ENCODE assay signal across 8 cellular contexts in the genomic region with DNA sequence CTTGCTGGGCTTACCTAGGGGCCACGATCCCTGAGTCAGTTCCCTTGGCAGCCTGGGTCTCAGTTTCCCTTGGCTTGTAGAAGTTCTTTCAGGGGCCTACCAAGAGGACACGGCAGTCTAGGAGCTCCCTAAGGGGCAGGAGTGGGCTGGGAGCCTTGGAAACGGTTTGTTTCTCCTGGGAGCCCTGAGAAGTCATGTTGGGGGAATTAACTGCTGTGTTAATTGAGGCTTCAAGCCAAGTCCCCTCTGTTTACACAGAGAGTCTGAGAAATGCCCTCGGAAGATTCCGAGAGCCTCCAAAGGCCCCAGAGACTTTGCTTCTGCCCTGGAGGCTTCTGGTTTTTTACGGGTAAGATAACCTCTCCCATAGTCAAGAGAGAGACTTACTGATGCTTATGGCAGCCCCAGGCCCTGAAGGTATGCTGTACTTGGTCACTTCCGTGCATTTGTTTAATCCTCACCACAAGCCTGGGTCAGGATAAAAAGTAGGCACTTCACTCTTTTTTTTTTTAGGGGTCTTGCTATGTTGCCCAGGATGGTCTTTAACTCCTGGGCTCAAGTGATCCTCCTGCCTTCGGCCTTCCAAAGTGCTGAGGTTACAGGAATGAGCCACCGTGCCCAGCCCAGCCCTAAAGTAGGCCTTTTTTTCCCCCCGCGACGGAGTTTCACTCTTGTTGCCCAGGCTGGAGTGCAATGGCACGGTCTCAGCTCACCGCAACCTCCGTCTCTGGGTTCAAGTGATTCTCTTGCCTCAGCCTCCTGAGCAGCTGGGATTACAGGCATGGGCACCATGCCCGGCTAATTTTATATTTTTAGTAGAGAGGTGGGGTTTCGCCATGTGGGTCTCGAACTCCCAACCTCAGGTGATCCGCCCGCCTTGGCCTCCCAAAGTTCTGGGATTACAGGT. TPM values are rescaled to one million over a fixed set of nuclear protein-coding genes. Genes with fewer than 3 reads are reported as not detected.
DNase-seq lines count a peak whose midpoint lies in the region; ATAC-seq, FAIRE-seq and TF ChIP-seq lines count a peak whose summit lies in the region.

No MANE protein-coding gene starts in this region.

- H4K8ac ChIP-seq in H1 (ENCODE audit: extremely low read depth, insufficient read depth, low read length) = peak overlapping the region; percentile 63

- H3K79me2 ChIP-seq in H1 (ENCODE audit: control insufficient read depth in 1 of 2, insufficient read depth in 2 of 2, low read length in 2 of 2) = no peaks in the 10 kb centered on the region
- H3K79me2 ChIP-seq in osteoblast (ENCODE audit: insufficient read depth, low read length) = no peaks in the 10 kb centered on the region

- no peak overlapping the region for H3K23ac ChIP-seq in H1 (ENCODE audit: insufficient read length)

- H3K4me1 Mint-ChIP-seq in CD8-positive, alpha-beta memory T cell = peaks cover 62 to 92% (median 88%) of the 10 kb centered on the region in 3 donors

- H4K20me1 ChIP-seq in H1 (replicated peaks in 1 of 2; ENCODE audit: control insufficient read depth in 1 of 2, insufficient read depth in 2 of 2, low read length in 2 of 2) (no peaks in the 10 kb centered on the region), osteoblast (ENCODE audit: insufficient read depth, low read length) (no peaks in the 10 kb centered on the region)

- H3K79me1 ChIP-seq in H1 (ENCODE audit: low read depth, low read length) = no peaks in the 10 kb centered on the region; the same call in 1 of the 2 replicates

- peak overlapping the region; percentile 92 for H3K27ac ChIP-seq in CD8-positive, alpha-beta memory T cell (ENCODE audit: low read depth, low read length)
- H3K27ac ChIP-seq in H1 (ENCODE audit: low read depth, low read length) = peak overlapping the region; percentile 95
- H3K27ac ChIP-seq in osteoblast (ENCODE audit: low read depth, low read length) = peak overlapping the region; percentile 86

- peaks cover 95% of the 10 kb centered on the region for H3K4me1 ChIP-seq in CD8-positive, alpha-beta memory T cell (ENCODE audit: insufficient read depth, low read length)
- H3K4me1 ChIP-seq in NT2/D1 (ENCODE audit: insufficient read depth, insufficient read length) = peaks cover 19% of the 10 kb centered on the region
- H3K4me1 ChIP-seq in H1 (replicated peaks in 1 of 4; ENCODE audit: control insufficient read depth in 3 of 4, insufficient read depth in 4 of 4, low read length in 3 of 4) = peaks cover 18 to 34% (median 20%) of the 10 kb centered on the region in 4 experiments
- H3K4me1 ChIP-seq in osteoblast (ENCODE audit: insufficient read depth, low read length) = peaks cover 63% of the 10 kb centered on the region

- 0 out of 2 replicates have a peak overlapping the region, but pooled peaks have one; percentile 19 for H2BK15ac ChIP-seq in H1 (ENCODE audit: low read length)

- CTCF ChIA-PET in CD8-positive, alpha-beta memory T cell (lab: Charles Lee) = interaction anchor here (0.8 to 8.4 kb wide), 5 partner anchors 9 to 97 kb away, joined by 3 to 73 read pairs (median 4); no protein-coding TSS in a partner anchor
- CTCF ChIA-PET in H1 (lab: Charles Lee; ENCODE audit: partially characterized antibody) = interaction anchor here (0.7 to 5.2 kb wide), 7 partner anchors 13 to 154 kb away, joined by 3 to 34 read pairs (median 4); no protein-coding TSS in a partner anchor

- no peaks in the 10 kb centered on the region for H3K9me3 Mint-ChIP-seq in CD8-positive, alpha-beta memory T cell

- no peak for DNase-seq in CD8-positive, alpha-beta memory T cell
- DNase-seq in NT2/D1 (ENCODE audit: low read depth, low spot score) = peak; percentile 51
- no peak for DNase-seq in H1 (ENCODE audit: low read depth in 1 of 2, low spot score in 2 of 2)
- DNase-seq in osteoblast (ENCODE audit: insufficient read length, low spot score, missing footprints) = peak; percentile 51
- no peak for DNase-seq in NCI-H1105 treated with DMSO at 0.1 percent for 48 hours (lab: John Stamatoyannopoulos, UW)
- DNase-seq in GM19238 (ENCODE audit: insufficient read length, low spot score) = no peak
- DNase-seq in NCI-H510A (lab: John Stamatoyannopoulos, UW) = no peak

- TF ChIP-seq POLR2A in H1 (IDR thresholded peaks at IDR 0.05; ENCODE audit: control extremely low read depth in 1 of 2, low read depth in 2 of 2, low read length in 2 of 2) = no peak

- peak overlapping the region; percentile 79 for H4K5ac ChIP-seq in H1 (ENCODE audit: insufficient read length, low read depth, low read length)

- no peak for TF ChIP-seq RAD21 in H1 (IDR thresholded peaks at IDR 0.05 in 1 of 2, conservative IDR thresholded peaks at IDR 0.05 in 1 of 2; ENCODE audit: low read depth in 2 of 2, low read length in 2 of 2)

- H3K4me2 ChIP-seq in H1 (ENCODE audit: insufficient read depth in 1 of 2, low read depth in 2 of 2, low read length in 2 of 2) (peak overlapping the region; percentile 82 to 95), osteoblast (ENCODE audit: insufficient read depth, low read length) (peak overlapping the region; percentile 26)

- H3K4ac ChIP-seq in H1 (replicated peaks; ENCODE audit: insufficient read length, low read depth, low read length) = peak overlapping the region; percentile 86

- no peak overlapping the region for H3K14ac ChIP-seq in H1 (ENCODE audit: insufficient read length)

- peak overlapping the region; percentile 86 to 99 (median 98) for H3K27ac Mint-ChIP-seq in CD8-positive, alpha-beta memory T cell

- no peak for TF ChIP-seq CTCF in H1 (IDR thresholded peaks at IDR 0.05; ENCODE audit: control extremely low read depth in 1 of 3, insufficient read depth in 1 of 3, low read depth in 1 of 3, low read length in 3 of 3)
- no peak for TF ChIP-seq CTCF in osteoblast (IDR thresholded peaks at IDR 0.05; ENCODE audit: extremely low read depth, low read depth, low read length)

- 63% methylated on average over 20 of the region's 20 CpGs; no CpG with 5 or more reads in 1 of the 2 experiments for whole genome bisulfite sequencing in H1 (ENCODE audit: extremely low coverage in 1 of 2, insufficient coverage in 1 of 2, insufficient read length in 1 of 2, insufficient replicate concordance in 2 of 2, low coverage in 1 of 2, low lambda C conversion rate in 2 of 2, missing lambda C conversion rate in 1 of 2), 2 experiments

- peak overlapping the region; percentile 88 for H2AK5ac ChIP-seq in H1 (ENCODE audit: low read depth, low read length)

- no peak for ATAC-seq in HG03025 (IDR thresholded peaks at IDR 0.05; ENCODE audit: low FRiP score, unreplicated experiment)

- H3K36me3 ChIP-seq in CD8-positive, alpha-beta memory T cell (ENCODE audit: insufficient read depth, low read length) = no peaks in the 10 kb centered on the region
- no peaks in the 10 kb centered on the region for H3K36me3 ChIP-seq in NT2/D1 (ENCODE audit: insufficient read depth, insufficient read length, low read length)
- no peaks in the 10 kb centered on the region for H3K36me3 ChIP-seq in H1 (ENCODE audit: control insufficient read depth in 2 of 4, insufficient read depth in 4 of 4, low read length in 3 of 4)
- H3K36me3 ChIP-seq in osteoblast (ENCODE audit: insufficient read depth, low read length) = no peaks in the 10 kb centered on the region

- H4K91ac ChIP-seq in H1 (replicated peaks; ENCODE audit: insufficient read length, low read length) = peak overlapping the region; percentile 85

- peak overlapping the region; percentile 79 for H3K9ac ChIP-seq in NT2/D1 (ENCODE audit: insufficient read length, low read depth)
- H3K9ac ChIP-seq in H1 (replicated peaks in 1 of 4; ENCODE audit: extremely low read depth in 1 of 4, low read depth in 3 of 4, low read length in 3 of 4) = peak overlapping the region in 3 of 4 experiments; percentile 55 to 68 (median 57); a peak in 6 of 7 replicates

- H3K18ac ChIP-seq in H1 (ENCODE audit: extremely low read depth, low read length) = peak overlapping the region; percentile 89

- no peak for TF ChIP-seq EP300 in H1 (IDR thresholded peaks at IDR 0.05; ENCODE audit: borderline replicate concordance in 1 of 2, low read depth in 2 of 2, low read length in 2 of 2)

- H2BK5ac ChIP-seq in H1 (ENCODE audit: low read depth, low read length) = peak overlapping the region; percentile 99

- no peaks in the 10 kb centered on the region for H3K27me3 ChIP-seq in CD8-positive, alpha-beta memory T cell (ENCODE audit: insufficient read depth, low read length, poor library complexity, severe bottlenecking)
- H3K27me3 ChIP-seq in NT2/D1 (ENCODE audit: insufficient read depth, insufficient read length) (no peaks in the 10 kb centered on the region), H1 (replicated peaks in 1 of 4; ENCODE audit: control insufficient read depth in 3 of 4, extremely low read depth in 1 of 4, insufficient read depth in 3 of 4, low read length in 3 of 4) (no peaks in the 10 kb centered on the region), osteoblast (ENCODE audit: insufficient read depth, low read length) (no peaks in the 10 kb centered on the region)

- peaks cover 0 to 2% (median 0%) of the 10 kb centered on the region in 3 donors for H3K36me3 Mint-ChIP-seq in CD8-positive, alpha-beta memory T cell

- peak overlapping the region; percentile 5 for H3K56ac ChIP-seq in H1 (replicated peaks; ENCODE audit: insufficient read length, low read depth, low read length)

- H2AFZ ChIP-seq in H1 (ENCODE audit: low read length) = no peak overlapping the region
- H2AFZ ChIP-seq in osteoblast (ENCODE audit: low read length) = peak overlapping the region; percentile 67

- H3K27me3 Mint-ChIP-seq in CD8-positive, alpha-beta memory T cell = peaks cover 0 to 3% of the 10 kb centered on the region in 2 donors

- H2BK20ac ChIP-seq in H1 (ENCODE audit: low read length) = peak overlapping the region; percentile 91; the same call in 1 of the 2 replicates

- no peak for FAIRE-seq in H1 (lab: Jason Lieb, UNC)

- H3K23me2 ChIP-seq in H1 (ENCODE audit: low read depth, low read length) = peaks cover 13% of the 10 kb centered on the region; the same call in 1 of the 2 replicates

- H3K4me3 ChIP-seq in CD8-positive, alpha-beta memory T cell (ENCODE audit: low read length) = peak overlapping the region; percentile 42
- H3K4me3 ChIP-seq in NT2/D1 (ENCODE audit: insufficient read length, low read depth) (no peak overlapping the region), H1 (ENCODE audit: extremely low read depth in 1 of 4, insufficient read depth in 2 of 4, low read depth in 3 of 4, low read length in 4 of 4) (peak overlapping the region; percentile 7 to 62 (median 34); a peak in 6 of 8 replicates), osteoblast (ENCODE audit: insufficient read depth, low read length) (no peak overlapping the region)

- POLR2A ChIA-PET in CD8-positive, alpha-beta memory T cell (lab: Charles Lee) = interaction anchor here (0.6 to 9.0 kb wide), 3 partner anchors 9 to 48 kb away, joined by 5 to 129 read pairs (median 39); no protein-coding TSS in a partner anchor
- POLR2A ChIA-PET in H1 (lab: Charles Lee; ENCODE audit: partially characterized antibody) = interaction anchor here (0.7 to 12.0 kb wide), 22 partner anchors 8 to 895 kb away, joined by 3 to 530 read pairs (median 8); partner anchors contain the start of genes CACNA1A, IER2, NACC1 and STX10

- H2BK120ac ChIP-seq in H1 (replicated peaks; ENCODE audit: low read depth, low read length) = peak overlapping the region; percentile 45

- no peaks in the 10 kb centered on the region for H3K9me3 ChIP-seq in CD8-positive, alpha-beta memory T cell (ENCODE audit: low read length)
- H3K9me3 ChIP-seq in NT2/D1 (ENCODE audit: insufficient read depth, low read length) (no peaks in the 10 kb centered on the region), H1 (ENCODE audit: insufficient read depth in 2 of 2, low read depth in 1 of 2, low read length in 1 of 2) (no peaks in the 10 kb centered on the region), osteoblast (ENCODE audit: low read depth, low read length) (no peaks in the 10 kb centered on the region)

- peak overlapping the region in 5 of 7 donors; percentile 53 to 91 (median 87) for H3K4me3 Mint-ChIP-seq in CD8-positive, alpha-beta memory T cell

- peak overlapping the region; percentile 89 for H2BK12ac ChIP-seq in H1 (ENCODE audit: low read depth, low read length)

RNA-seq across cellular contexts. Expression of gene IER2, which starts 15.1 kb away (rescaled TPM):
- 100 to 1,000 TPM; 102 to 111 TPM for total RNA-seq in CD8-positive, alpha-beta memory T cell
- 277 TPM for polyA plus RNA-seq in CD8-positive, alpha-beta memory T cell
- total RNA-seq in H1 (2021; fragmentation: NEBNext Ultra II Directional; extraction: Animal tissue kit (Norgen Biotek cat#: 25700)) = 137 and 138 TPM in 2 replicates
- polyA plus RNA-seq in H1 (2011; rRNA removed) = 84.5 and 151 TPM in 2 replicates
- 66.0 TPM for polyA plus RNA-seq in H1 (2011; cell fraction: cytosol; rRNA removed)
- polyA plus RNA-seq in H1 (2011; cell fraction: nucleus; rRNA removed) = 110 TPM
- 106 to 120 TPM (median 111 TPM) in 4 replicates for polyA plus RNA-seq in H1 (2012, experiment 1 of 2)
- polyA plus RNA-seq in H1 (2012, experiment 2 of 2) = 92.0 TPM
- 105 TPM for polyA plus RNA-seq in H1 (2013, experiment 1 of 2)
- polyA plus RNA-seq in H1 (2013, experiment 2 of 2) = 105 TPM
- 6.0 and 9.9 TPM in 2 replicates for polyA minus RNA-seq in H1 (2011; rRNA and poly(A)+ RNA removed)
- 33.4 TPM for polyA minus RNA-seq in H1 (2011; cell fraction: cytosol; rRNA and poly(A)+ RNA removed)
- polyA minus RNA-seq in H1 (2011; cell fraction: nucleus; rRNA and poly(A)+ RNA removed) = 81.9 TPM
- 14.8 and 15.9 TPM in 2 replicates for total RNA-seq in osteoblast

RNA-seq across cellular contexts. Expression of gene STX10, which starts 15.2 kb away (rescaled TPM):
- 10 to 100 TPM; 60.9 to 63.7 TPM for total RNA-seq in CD8-positive, alpha-beta memory T cell
- polyA plus RNA-seq in CD8-positive, alpha-beta memory T cell = 58.7 TPM
- total RNA-seq in H1 (2021; fragmentation: NEBNext Ultra II Directional; extraction: Animal tissue kit (Norgen Biotek cat#: 25700)) = 50.8 and 53.0 TPM in 2 replicates
- polyA plus RNA-seq in H1 (2011; rRNA removed) = 80.1 and 86.8 TPM in 2 replicates
- 88.9 TPM for polyA plus RNA-seq in H1 (2011; cell fraction: cytosol; rRNA removed)
- polyA plus RNA-seq in H1 (2011; cell fraction: nucleus; rRNA removed) = 146 TPM
- polyA plus RNA-seq in H1 (2012, experiment 1 of 2) = 58.8 to 94.1 TPM (median 80.2 TPM) in 4 replicates
- polyA plus RNA-seq in H1 (2012, experiment 2 of 2) = 81.1 TPM
- polyA plus RNA-seq in H1 (2013, experiment 1 of 2) = 48.9 TPM
- 49.5 TPM for polyA plus RNA-seq in H1 (2013, experiment 2 of 2)
- polyA minus RNA-seq in H1 (2011; rRNA and poly(A)+ RNA removed) = 44.8 and 47.0 TPM in 2 replicates
- polyA minus RNA-seq in H1 (2011; cell fraction: cytosol; rRNA and poly(A)+ RNA removed) = 40.2 TPM
- polyA minus RNA-seq in H1 (2011; cell fraction: nucleus; rRNA and poly(A)+ RNA removed) = 36.6 TPM
- total RNA-seq in osteoblast = 78.4 and 81.1 TPM in 2 replicates

RNA-seq across cellular contexts. Expression of gene NACC1, which starts 47.3 kb away (rescaled TPM):
- total RNA-seq in CD8-positive, alpha-beta memory T cell = 100 to 1,000 TPM in 1 of 2 experiments, 10 to 100 TPM in 1; 89.9 to 111 TPM
- polyA plus RNA-seq in CD8-positive, alpha-beta memory T cell = 3.9 TPM
- total RNA-seq in H1 (2021; fragmentation: NEBNext Ultra II Directional; extraction: Animal tissue kit (Norgen Biotek cat#: 25700)) = 226 and 234 TPM in 2 replicates
- polyA plus RNA-seq in H1 (2011; rRNA removed) = 301 and 541 TPM in 2 replicates
- polyA plus RNA-seq in H1 (2011; cell fraction: cytosol; rRNA removed) = 204 TPM
- polyA plus RNA-seq in H1 (2011; cell fraction: nucleus; rRNA removed) = 367 TPM
- polyA plus RNA-seq in H1 (2012, experiment 1 of 2) = 72.2 to 138 TPM (median 120 TPM) in 4 replicates
- polyA plus RNA-seq in H1 (2012, experiment 2 of 2) = 144 TPM
- 169 TPM for polyA plus RNA-seq in H1 (2013, experiment 1 of 2)
- 186 TPM for polyA plus RNA-seq in H1 (2013, experiment 2 of 2)
- 150 and 197 TPM in 2 replicates for polyA minus RNA-seq in H1 (2011; rRNA and poly(A)+ RNA removed)
- 187 TPM for polyA minus RNA-seq in H1 (2011; cell fraction: cytosol; rRNA and poly(A)+ RNA removed)
- polyA minus RNA-seq in H1 (2011; cell fraction: nucleus; rRNA and poly(A)+ RNA removed) = 126 TPM
- total RNA-seq in osteoblast = 53.9 and 62.5 TPM in 2 replicates

RNA-seq across cellular contexts. Expression of gene TRMT1, which starts 48.8 kb away (rescaled TPM):
- 100 to 1,000 TPM; 138 TPM for total RNA-seq in CD8-positive, alpha-beta memory T cell
- 18.2 TPM for polyA plus RNA-seq in CD8-positive, alpha-beta memory T cell
- 96.6 and 99.3 TPM in 2 replicates for total RNA-seq in H1 (2021; fragmentation: NEBNext Ultra II Directional; extraction: Animal tissue kit (Norgen Biotek cat#: 25700))
- 77.4 and 118 TPM in 2 replicates for polyA plus RNA-seq in H1 (2011; rRNA removed)
- polyA plus RNA-seq in H1 (2011; cell fraction: cytosol; rRNA removed) = 94.9 TPM
- 298 TPM for polyA plus RNA-seq in H1 (2011; cell fraction: nucleus; rRNA removed)
- 66.0 to 95.2 TPM (median 84.7 TPM) in 4 replicates for polyA plus RNA-seq in H1 (2012, experiment 1 of 2)
- polyA plus RNA-seq in H1 (2012, experiment 2 of 2) = 75.5 TPM
- 69.1 TPM for polyA plus RNA-seq in H1 (2013, experiment 1 of 2)
- 65.4 TPM for polyA plus RNA-seq in H1 (2013, experiment 2 of 2)
- polyA minus RNA-seq in H1 (2011; rRNA and poly(A)+ RNA removed) = 38.6 and 46.1 TPM in 2 replicates
- polyA minus RNA-seq in H1 (2011; cell fraction: cytosol; rRNA and poly(A)+ RNA removed) = 52.8 TPM
- 64.4 TPM for polyA minus RNA-seq in H1 (2011; cell fraction: nucleus; rRNA and poly(A)+ RNA removed)
- 18.6 and 29.7 TPM in 2 replicates for total RNA-seq in osteoblast

Comparison
In these comparisons a context has a peak if more than half of its experiments do, and no peak if none do; other contexts are left out.
1. DNase-seq: peak in NT2/D1 (single experiment) and osteoblast (single experiment); none in CD8-positive, alpha-beta memory T cell (0 of 5), H1 (0 of 2), NCI-H1105 treated with DMSO at 0.1 percent for 48 hours (single experiment), GM19238 (single experiment) and NCI-H510A (single experiment).
2. H3K4me3 ChIP-seq: peak in CD8-positive, alpha-beta memory T cell (single experiment) and H1 (4 of 4); none in NT2/D1 (single experiment) and osteoblast (single experiment).
3. Peak in every context shown above with its lines, with median percentiles within 50 percentile points of each other: H3K27ac ChIP-seq.